ENCODE assay signal across 1 cellular context in genomic region chr1:157198619-157199420, GRCh38.
TF ChIP-seq lines count a peak whose summit lies in the region.

No MANE protein-coding gene starts in this region.

TF ChIP-seq in Ishikawa, 13 proteins besides CTCF, POLR2A, EP300 and RAD21 (continued from another document):
- no peak for TF ChIP-seq NFIC (IDR thresholded peaks at IDR 0.05)
